Comparison of ENCODE assay signal across 8 cellular contexts in genomic region chr1:27045973-27046558, GRCh38. TPM values are rescaled to one million over a fixed set of nuclear protein-coding genes. Genes with fewer than 3 reads are reported as not detected.
DNase-seq lines count a peak whose midpoint lies in the region.

No MANE protein-coding gene starts in this region.

- H3K27me3 Mint-ChIP-seq in activated CD4-positive, alpha-beta T cell treated with anti-CD3 and anti-CD28 coated beads, Interleukin-2, amount 10 ng/mL, durations not matched to agents 7 days and 5 days, result no peaks in the 10 kb centered on the region

- POLR2A ChIA-PET in activated CD4-positive, alpha-beta T cell treated with anti-CD3 and anti-CD28 coated beads, Interleukin-2, amount 10 ng/mL, durations not matched to agents 7 days and 5 days (lab: Charles Lee), result interaction anchor here (0.6 to 1.3 kb wide), 2 partner anchors 51 to 216 kb away, joined by 3 to 5 read pairs; no protein-coding TSS in a partner anchor

- peak; percentile 25 for DNase-seq in NK-92 treated with Interleukin-12 subunit alpha and Interleukin-12 subunit beta, amount 100 ng/mL, for 24 hours (lab: John Stamatoyannopoulos, UW)
- DNase-seq in NK-92 (lab: John Stamatoyannopoulos, UW; ENCODE audit: unreplicated experiment) (no peak), NCI-H2171 (lab: John Stamatoyannopoulos, UW) (peak; percentile 52), dedifferentiated amniotic fluid mesenchymal stem cell (ENCODE audit: extremely low spot score) (peak; percentile 39), medulla oblongata (ENCODE audit: extremely low spot score) (peak; percentile 55), NCI-H524 treated with DMSO at 0.1 percent for 48 hours (lab: John Stamatoyannopoulos, UW) (no peak)
- peak; percentile 69 for DNase-seq in activated CD4-positive, alpha-beta T cell treated with anti-CD3 and anti-CD28 coated beads, Interleukin-2, amount 10 ng/mL, durations not matched to agents 7 days and 5 days
- DNase-seq in stimulated activated CD8-positive, alpha-beta memory T cell treated with anti-CD3 and anti-CD28 coated beads, Interleukin-15, amount 100 ng/mL, for 4 hours (ENCODE audit: low read depth in 2 of 2), result peak; percentile 16 to 37

- no peaks in the 10 kb centered on the region for H3K9me3 Mint-ChIP-seq in activated CD4-positive, alpha-beta T cell treated with anti-CD3 and anti-CD28 coated beads, Interleukin-2, amount 10 ng/mL, durations not matched to agents 7 days and 5 days

- H3K36me3 Mint-ChIP-seq in activated CD4-positive, alpha-beta T cell treated with anti-CD3 and anti-CD28 coated beads, Interleukin-2, amount 10 ng/mL, durations not matched to agents 7 days and 5 days (ENCODE audit: low read depth), result no peaks in the 10 kb centered on the region

- H3K4me3 Mint-ChIP-seq in activated CD4-positive, alpha-beta T cell treated with anti-CD3 and anti-CD28 coated beads, Interleukin-2, amount 10 ng/mL, durations not matched to agents 7 days and 5 days, result peak overlapping the region; percentile 41

- peak overlapping the region; percentile 77 for H3K27ac Mint-ChIP-seq in activated CD4-positive, alpha-beta T cell treated with anti-CD3 and anti-CD28 coated beads, Interleukin-2, amount 10 ng/mL, durations not matched to agents 7 days and 5 days

- peaks cover 22% of the 10 kb centered on the region for H3K4me1 Mint-ChIP-seq in activated CD4-positive, alpha-beta T cell treated with anti-CD3 and anti-CD28 coated beads, Interleukin-2, amount 10 ng/mL, durations not matched to agents 7 days and 5 days

- CTCF ChIA-PET in activated CD4-positive, alpha-beta T cell treated with anti-CD3 and anti-CD28 coated beads, Interleukin-2, amount 10 ng/mL, durations not matched to agents 7 days and 5 days (lab: Charles Lee), result interaction anchor here (0.6 to 9.2 kb wide), 28 partner anchors 8 to 1590 kb away, joined by 3 to 166 read pairs (median 4); partner anchors contain the start of gene TMEM222

RNA-seq across cellular contexts. Expression of gene TENT5B, which starts 33.4 kb away (rescaled TPM):
- total RNA-seq in activated CD4-positive, alpha-beta T cell treated with anti-CD3 and anti-CD28 coated beads, Interleukin-2, amount 10 ng/mL, durations not matched to agents 7 days and 5 days, result not detected

RNA-seq across cellular contexts. Expression of gene TRNP1, which starts 52.6 kb away (rescaled TPM):
- total RNA-seq in activated CD4-positive, alpha-beta T cell treated with anti-CD3 and anti-CD28 coated beads, Interleukin-2, amount 10 ng/mL, durations not matched to agents 7 days and 5 days, result not detected

Comparison
In these comparisons a context has a peak if more than half of its experiments do, and no peak if none do; other contexts are left out.
1. DNase-seq: peak in NK-92 treated with Interleukin-12 subunit alpha and Interleukin-12 subunit beta, amount 100 ng/mL, for 24 hours (single experiment), NCI-H2171 (single experiment), activated CD4-positive, alpha-beta T cell treated with anti-CD3 and anti-CD28 coated beads, Interleukin-2, amount 10 ng/mL, durations not matched to agents 7 days and 5 days (single experiment), dedifferentiated amniotic fluid mesenchymal stem cell (single experiment), medulla oblongata (single experiment) and stimulated activated CD8-positive, alpha-beta memory T cell treated with anti-CD3 and anti-CD28 coated beads, Interleukin-15, amount 100 ng/mL, for 4 hours (2 of 2); none in NK-92 (single experiment) and NCI-H524 treated with DMSO at 0.1 percent for 48 hours (single experiment).